In genomic region chr12:42804928-42805327, GRCh38 we compare ENCODE assay signal across 16 cellular contexts.
"Had no signal": no experiment of that assay in that cellular context is flagged by ENCODE, and none has a peak within 500 bp of the region (broad histone marks: within the 10 kb centered on the region; RNA-seq: fewer than 3 reads in every experiment).

No MANE protein-coding gene starts in this region.

- ATAC-seq: activated CD8-positive, alpha-beta T cell treated with anti-CD3 and anti-CD28 coated beads, Interleukin-2, amount 10 ng/mL, durations not matched to agents 7 days and 5 days; heart left ventricle; left lung; pancreas had no signal

- FAIRE-seq: endothelial cell of umbilical vein, frontal cortex, pancreas had no signal

- H3K9me3 ChIP-seq: heart left ventricle, left lung, pancreas, testis had no signal

- H3K27ac ChIP-seq: heart left ventricle, left lung, pancreas, testis, VCaP had no signal

- DNase-seq: activated CD4-positive, alpha-beta T cell treated with anti-CD3 and anti-CD28 coated beads for 48 hours; activated CD8-positive, alpha-beta memory T cell treated with anti-CD3 and anti-CD28 coated beads, Interleukin-2, amount 50 U/mL, for 48 hours; activated CD8-positive, alpha-beta T cell treated with anti-CD3 and anti-CD28 coated beads, Interleukin-2, amount 10 ng/mL, durations not matched to agents 7 days and 5 days; activated naive CD4-positive, alpha-beta T cell; aorta; heart left ventricle; islet precursor cell; left lung; pancreas; stimulated activated CD4-positive, alpha-beta T cell treated with anti-CD3 and anti-CD28 coated beads, Interleukin-4, amount 100 ng/mL, for 1 hour; stimulated activated CD8-positive, alpha-beta memory T cell treated with anti-CD3 and anti-CD28 coated beads, Interleukin-4, amount 100 ng/mL, for 48 hours; testis had no signal

- H3K9me3 Mint-ChIP-seq: stimulated activated naive CD8-positive, alpha-beta T cell treated with anti-CD3 and anti-CD28 coated beads, Interleukin-15, Interleukin-2, amounts not matched to agents 100 ng/mL and 50 ng/mL, for 24 hours had no signal

- H3K36me3 ChIP-seq: heart left ventricle, left lung, pancreas had no signal

- H3K27me3 Mint-ChIP-seq: stimulated activated naive CD8-positive, alpha-beta T cell treated with anti-CD3 and anti-CD28 coated beads, Interleukin-15, Interleukin-2, amounts not matched to agents 100 ng/mL and 50 ng/mL, for 24 hours had no signal

- H3K4me3 Mint-ChIP-seq: activated CD8-positive, alpha-beta T cell treated with anti-CD3 and anti-CD28 coated beads, Interleukin-2, amount 10 ng/mL, durations not matched to agents 7 days and 5 days; stimulated activated naive CD8-positive, alpha-beta T cell treated with anti-CD3 and anti-CD28 coated beads, Interleukin-15, Interleukin-2, amounts not matched to agents 100 ng/mL and 50 ng/mL, for 24 hours had no signal

- H3K27me3 ChIP-seq: heart left ventricle, left lung, pancreas, testis had no signal

- H3K27ac Mint-ChIP-seq: activated CD8-positive, alpha-beta T cell treated with anti-CD3 and anti-CD28 coated beads, Interleukin-2, amount 10 ng/mL, durations not matched to agents 7 days and 5 days; stimulated activated naive CD8-positive, alpha-beta T cell treated with anti-CD3 and anti-CD28 coated beads, Interleukin-15, Interleukin-2, amounts not matched to agents 100 ng/mL and 50 ng/mL, for 24 hours had no signal

- H3K4me1 ChIP-seq: heart left ventricle, left lung, pancreas, testis had no signal

- H3K4me3 ChIP-seq: heart left ventricle, left lung, pancreas, testis had no signal
